26 cellular contexts compared by ENCODE assay signal in genomic region chr11:23406131-23406819, GRCh38.
A peak's percentile ranks its signal among the peaks of the same experiment; 100 is the strongest.
DNase-seq lines count a peak whose midpoint lies in the region; ATAC-seq and TF ChIP-seq lines count a peak whose summit lies in the region.
"Had no signal": no experiment of that assay in that cellular context is flagged by ENCODE, and none has a peak within 500 bp of the region (broad histone marks: within the 10 kb centered on the region; RNA-seq: fewer than 3 reads in every experiment).

No MANE protein-coding gene starts in this region.

- intact Hi-C loops in left ventricle myocardium inferior (cut with micrococcal nuclease) (no loop called here), heart right ventricle (cut with DNase I) (no loop called here), lower lobe of right lung (cut with DNase I) (no loop called here), upper lobe of right lung (cut with DNase I) (no loop called here)

- H3K27me3 ChIP-seq in left ventricle myocardium inferior (ENCODE audit: low read depth) (no peaks in the 10 kb centered on the region), heart right ventricle (no peaks in the 10 kb centered on the region), lower lobe of right lung (ENCODE audit: low read depth) (no peaks in the 10 kb centered on the region), upper lobe of right lung (no peaks in the 10 kb centered on the region)
- H3K27me3 ChIP-seq: BLaER1 treated with 17β-estradiol and CSF1 and Interleukin-3, amounts not matched to agents 10 nM and 100 nM had no signal

- H3K4me1 Mint-ChIP-seq in central memory CD8-positive, alpha-beta T cell, result no peaks in the 10 kb centered on the region
- H3K4me1 Mint-ChIP-seq: activated naive CD4-positive, alpha-beta T cell treated with anti-CD3 and anti-CD28 coated beads, Interleukin-2, amount 50 U/mL, for 24 hours; mesothelial cell of epicardium; naive thymus-derived CD4-positive, alpha-beta T cell had no signal

- no peak overlapping the region for H3K4me3 ChIP-seq in left ventricle myocardium inferior
- no peak overlapping the region for H3K4me3 ChIP-seq in heart right ventricle
- H3K4me3 ChIP-seq in lower lobe of right lung, result no peak overlapping the region
- no peak overlapping the region for H3K4me3 ChIP-seq in upper lobe of right lung
- H3K4me3 ChIP-seq: BLaER1 treated with 17β-estradiol and CSF1 and Interleukin-3, amounts not matched to agents 10 nM and 100 nM; SK-N-MC had no signal

- H3K27me3 Mint-ChIP-seq in central memory CD8-positive, alpha-beta T cell, result no peaks in the 10 kb centered on the region
- H3K27me3 Mint-ChIP-seq: activated naive CD4-positive, alpha-beta T cell treated with anti-CD3 and anti-CD28 coated beads, Interleukin-2, amount 50 U/mL, for 24 hours; naive thymus-derived CD4-positive, alpha-beta T cell had no signal

- WGBS in heart right ventricle, 2 donors, result 90 to 91% methylated on average over 23 of the region's 23 CpGs

- TF ChIP-seq CTCF in left ventricle myocardium inferior (IDR thresholded peaks at IDR 0.05; ENCODE audit: borderline replicate concordance), result no peak
- no peak for TF ChIP-seq CTCF in heart right ventricle (IDR thresholded peaks at IDR 0.05)
- TF ChIP-seq CTCF in lower lobe of right lung (IDR thresholded peaks at IDR 0.05), result no peak
- no peak for TF ChIP-seq CTCF in upper lobe of right lung (IDR thresholded peaks at IDR 0.05)

- H3K27ac ChIP-seq in left ventricle myocardium inferior (replicated peaks) (no peak overlapping the region), heart right ventricle (no peak overlapping the region), lower lobe of right lung (no peak overlapping the region), upper lobe of right lung (no peak overlapping the region)
- H3K27ac ChIP-seq: BLaER1 treated with 17β-estradiol and CSF1 and Interleukin-3, amounts not matched to agents 10 nM and 100 nM; SK-N-MC; VCaP had no signal

- ATAC-seq in heart right ventricle (no peak), lower lobe of right lung (no peak), upper lobe of right lung (peak; percentile 15)
- peak; percentile 10 for ATAC-seq in central memory CD8-positive, alpha-beta T cell (replicated peaks; ENCODE audit: extremely low read depth, poor library complexity, severe bottlenecking)
- ATAC-seq: stimulated activated naive CD8-positive, alpha-beta T cell treated with anti-CD3 and anti-CD28 coated beads, Interleukin-15, Interleukin-2, amounts not matched to agents 100 U/mL and 50 U/mL, for 24 hours had no signal

- H3K36me3 ChIP-seq in left ventricle myocardium inferior (no peaks in the 10 kb centered on the region), heart right ventricle (no peaks in the 10 kb centered on the region), lower lobe of right lung (no peaks in the 10 kb centered on the region), upper lobe of right lung (no peaks in the 10 kb centered on the region)
- H3K36me3 ChIP-seq: BLaER1 treated with 17β-estradiol and CSF1 and Interleukin-3, amounts not matched to agents 10 nM and 100 nM had no signal

- peaks cover 24% of the 10 kb centered on the region for H3K9me3 Mint-ChIP-seq in central memory CD8-positive, alpha-beta T cell

- no peak overlapping the region for H3K27ac Mint-ChIP-seq in central memory CD8-positive, alpha-beta T cell (ENCODE audit: low read depth)
- H3K27ac Mint-ChIP-seq: activated naive CD4-positive, alpha-beta T cell treated with anti-CD3 and anti-CD28 coated beads, Interleukin-2, amount 50 U/mL, for 24 hours; mesothelial cell of epicardium; naive thymus-derived CD4-positive, alpha-beta T cell had no signal

- H3K4me3 Mint-ChIP-seq in central memory CD8-positive, alpha-beta T cell, result no peak overlapping the region
- H3K4me3 Mint-ChIP-seq: activated naive CD4-positive, alpha-beta T cell treated with anti-CD3 and anti-CD28 coated beads, Interleukin-2, amount 50 U/mL, for 24 hours; mesothelial cell of epicardium; naive thymus-derived CD4-positive, alpha-beta T cell had no signal

- H3K4me1 ChIP-seq in left ventricle myocardium inferior, result no peaks in the 10 kb centered on the region
- H3K4me1 ChIP-seq in heart right ventricle, result no peaks in the 10 kb centered on the region
- no peaks in the 10 kb centered on the region for H3K4me1 ChIP-seq in lower lobe of right lung
- H3K4me1 ChIP-seq in upper lobe of right lung, result no peaks in the 10 kb centered on the region
- H3K4me1 ChIP-seq: BLaER1 treated with 17β-estradiol and CSF1 and Interleukin-3, amounts not matched to agents 10 nM and 100 nM had no signal

- peaks cover 57% of the 10 kb centered on the region for H3K9me3 ChIP-seq in left ventricle myocardium inferior (replicated peaks)
- H3K9me3 ChIP-seq in heart right ventricle, result peaks cover 0 to 55% (median 13%) of the 10 kb centered on the region in 11 donors
- H3K9me3 ChIP-seq in lower lobe of right lung, result no peaks in the 10 kb centered on the region
- H3K9me3 ChIP-seq in upper lobe of right lung, result no peaks in the 10 kb centered on the region

- no peaks in the 10 kb centered on the region for H3K36me3 Mint-ChIP-seq in central memory CD8-positive, alpha-beta T cell (ENCODE audit: insufficient read depth)
- H3K36me3 Mint-ChIP-seq: activated naive CD4-positive, alpha-beta T cell treated with anti-CD3 and anti-CD28 coated beads, Interleukin-2, amount 50 U/mL, for 24 hours; naive thymus-derived CD4-positive, alpha-beta T cell had no signal

- DNase-seq in left ventricle myocardium inferior (peak; percentile 8), heart right ventricle (no peak), lower lobe of right lung (peak; percentile 20), upper lobe of right lung (no peak), kidney glomerular epithelial cell (lab: John Stamatoyannopoulos, UW) (no peak)
- DNase-seq in central memory CD8-positive, alpha-beta T cell (ENCODE audit: low spot score in 2 of 2), result no peak
- DNase-seq in stimulated activated CD4-positive, alpha-beta T cell treated with anti-CD3 and anti-CD28 coated beads, Interleukin-4, amount 100 ng/mL, for 24 hours, result no peak
- DNase-seq in activated CD4-positive, CD25-positive, alpha-beta regulatory T cell (lab: John Stamatoyannopoulos, UW), result no peak
- DNase-seq: activated CD4-positive, alpha-beta T cell treated with anti-CD3 and anti-CD28 coated beads, Interleukin-2, amount 50 U/mL, for 4 hours; COR-L47; dermis blood vessel endothelial cell; KBM-7; MM.1S; naive thymus-derived CD4-positive, alpha-beta T cell; NCI-H1436; NCI-H510A treated with DMSO at 0.1 percent for 48 hours; occipital lobe; retina; stimulated activated CD4-positive, alpha-beta T cell treated with anti-CD3 and anti-CD28 coated beads, Interleukin-12 subunit alpha, Interleukin-12 subunit beta, amount 100 ng/mL, for 4 hours; stimulated activated CD4-positive, alpha-beta T cell treated with anti-CD3 and anti-CD28 coated beads, Interleukin-4, amount 100 ng/mL, for 4 hours; stimulated activated naive CD8-positive, alpha-beta T cell treated with anti-CD3 and anti-CD28 coated beads, Interleukin-15, Interleukin-2, amounts not matched to agents 100 U/mL and 50 U/mL, for 24 hours had no signal

Comparison
In these comparisons a context has a peak if more than half of its experiments do, and no peak if none do; other contexts are left out.
1. DNase-seq: peak in left ventricle myocardium inferior (single experiment) and lower lobe of right lung (single experiment); none in heart right ventricle (0 of 2), central memory CD8-positive, alpha-beta T cell (0 of 2), upper lobe of right lung (single experiment), kidney glomerular epithelial cell (single experiment), stimulated activated CD4-positive, alpha-beta T cell treated with anti-CD3 and anti-CD28 coated beads, Interleukin-4, amount 100 ng/mL, for 24 hours (single experiment) and activated CD4-positive, CD25-positive, alpha-beta regulatory T cell (0 of 4).
2. ATAC-seq: peak in central memory CD8-positive, alpha-beta T cell (single experiment) and upper lobe of right lung (single experiment); none in heart right ventricle (0 of 8) and lower lobe of right lung (0 of 2).